Comparison of ENCODE assay signal across 8 cellular contexts in genomic region chr1:33257759-33258712, GRCh38. TPM values are rescaled to one million over a fixed set of nuclear protein-coding genes. Genes with fewer than 3 reads are reported as not detected.
DNase-seq lines count a peak whose midpoint lies in the region; ATAC-seq, FAIRE-seq and TF ChIP-seq lines count a peak whose summit lies in the region.

No MANE protein-coding gene starts in this region.

- DNase-seq in AG09309 (ENCODE audit: low read depth) (no peak), DMS153 (lab: John Stamatoyannopoulos, UW) (no peak), superior temporal gyrus (ENCODE audit: extremely low spot score) (no peak), frontal cortex (ENCODE audit: low spot score in 2 of 2) (no peak)
- DNase-seq in naive thymus-derived CD4-positive, alpha-beta T cell: no peak
- DNase-seq in central memory CD4-positive, alpha-beta T cell: no peak

- POLR2A ChIA-PET in naive thymus-derived CD4-positive, alpha-beta T cell (lab: Charles Lee): interaction anchor here (0.6 to 1.8 kb wide), 5 partner anchors 65 to 224 kb away, joined by 3 to 9 read pairs (median 3); no protein-coding TSS in a partner anchor

- TF ChIP-seq CTCF in AG09309 (IDR thresholded peaks at IDR 0.05; ENCODE audit: control insufficient read depth, insufficient read depth, low read depth, low read length, missing control alignments): no peak
- no peak for TF ChIP-seq CTCF in KMS-11 (conservative IDR thresholded peaks at IDR 0.05; ENCODE audit: low read depth, low read length)

- H3K9me3 ChIP-seq in duodenal mucosa (ENCODE audit: control insufficient read depth in 1 of 2, low read length in 2 of 2): no peaks in the 10 kb centered on the region
- H3K9me3 ChIP-seq in naive thymus-derived CD4-positive, alpha-beta T cell (ENCODE audit: control insufficient read depth in 2 of 3, low read length in 3 of 3): no peaks in the 10 kb centered on the region

- H4K20me1 ChIP-seq in KMS-11 (ENCODE audit: insufficient read depth): no peaks in the 10 kb centered on the region

- FAIRE-seq in frontal cortex (lab: Jason Lieb, UNC): no peak

- no peaks in the 10 kb centered on the region for H3K9me3 Mint-ChIP-seq in naive thymus-derived CD4-positive, alpha-beta T cell

- H3K4me1 ChIP-seq in KMS-11 (ENCODE audit: low read depth, poor library complexity, severe bottlenecking) (no peaks in the 10 kb centered on the region), duodenal mucosa (ENCODE audit: control insufficient read depth in 1 of 2, insufficient read depth in 2 of 2, low read length in 2 of 2) (peaks cover 30 to 41% of the 10 kb centered on the region in 2 donors)
- peaks cover 16 to 32% of the 10 kb centered on the region in 2 donors for H3K4me1 ChIP-seq in naive thymus-derived CD4-positive, alpha-beta T cell (ENCODE audit: control insufficient read depth in 2 of 2, insufficient read depth in 2 of 2, low read length in 2 of 2)

- H3K4me2 ChIP-seq in KMS-11: peak overlapping the region; percentile 82; the same call in 1 of the 2 replicates

- H3K79me2 ChIP-seq in KMS-11 (ENCODE audit: insufficient read depth, low read depth): no peaks in the 10 kb centered on the region

- ATAC-seq in naive thymus-derived CD4-positive, alpha-beta T cell: no peak

- H3K4me1 Mint-ChIP-seq in naive thymus-derived CD4-positive, alpha-beta T cell: peaks cover 31 to 57% (median 45%) of the 10 kb centered on the region in 7 donors

- H3K36me3 ChIP-seq in KMS-11 (ENCODE audit: insufficient read depth) (no peaks in the 10 kb centered on the region), duodenal mucosa (ENCODE audit: control insufficient read depth in 1 of 2, insufficient read depth in 2 of 2, low read length in 2 of 2) (peaks cover 0 to 5% of the 10 kb centered on the region in 2 donors)
- peaks cover 0 to 3% (median 0%) of the 10 kb centered on the region in 3 experiments for H3K36me3 ChIP-seq in naive thymus-derived CD4-positive, alpha-beta T cell (ENCODE audit: control insufficient read depth in 2 of 3, insufficient read depth in 3 of 3, low read length in 3 of 3)

- CTCF ChIA-PET in naive thymus-derived CD4-positive, alpha-beta T cell (lab: Charles Lee): interaction anchor here (0.7 kb wide), 1 partner anchor 312 kb away, joined by 6 read pairs; no protein-coding TSS in a partner anchor

- peak overlapping the region; percentile 50 to 99 (median 71) for H3K27ac Mint-ChIP-seq in naive thymus-derived CD4-positive, alpha-beta T cell

- H3K27me3 ChIP-seq in KMS-11 (ENCODE audit: insufficient read depth, low read depth) (no peaks in the 10 kb centered on the region; the same call in 1 of the 2 replicates), duodenal mucosa (ENCODE audit: control insufficient read depth in 1 of 2, insufficient read depth in 2 of 2, low read length in 2 of 2) (no peaks in the 10 kb centered on the region)
- no peaks in the 10 kb centered on the region for H3K27me3 ChIP-seq in naive thymus-derived CD4-positive, alpha-beta T cell (ENCODE audit: control insufficient read depth in 2 of 2, insufficient read depth in 2 of 2, low read length in 2 of 2)

- H3K9ac ChIP-seq in KMS-11: no peak overlapping the region
- H3K9ac ChIP-seq in duodenal mucosa (ENCODE audit: low read depth in 1 of 2, low read length in 2 of 2): peak overlapping the region; percentile 74 to 81

- H3K27me3 Mint-ChIP-seq in naive thymus-derived CD4-positive, alpha-beta T cell: no peaks in the 10 kb centered on the region

- H3K4me3 Mint-ChIP-seq in naive thymus-derived CD4-positive, alpha-beta T cell: peak overlapping the region; percentile 97 to 100 (median 99)

- H3K27ac ChIP-seq in KMS-11 (no peak overlapping the region), duodenal mucosa (ENCODE audit: low read depth, low read length) (no peak overlapping the region)
- H3K27ac ChIP-seq in naive thymus-derived CD4-positive, alpha-beta T cell (ENCODE audit: low read depth, low read length): peak overlapping the region; percentile 74

- intact Hi-C loops in naive thymus-derived CD4-positive, alpha-beta T cell (cut with micrococcal nuclease): loop anchor here (2.0 to 10.0 kb wide), 7 partner anchors 21 to 607 kb away; partner anchors contain the start of genes RBBP4 (in 2 of the 2), TRIM62 (in 2 of the 2), ZBTB8OS (in 2 of the 2) and AZIN2 (in 1 of the 2)

- H3K4me3 ChIP-seq in AG09309 (ENCODE audit: control insufficient read depth, low read depth, low read length): peak overlapping the region; percentile 63
- H3K4me3 ChIP-seq in KMS-11 (IDR thresholded peaks at IDR 0.05; ENCODE audit: insufficient read depth, low read depth, low read length): peak overlapping the region; percentile 16
- peak overlapping the region; percentile 86 for H3K4me3 ChIP-seq in duodenal mucosa (ENCODE audit: low read depth in 1 of 2, low read length in 2 of 2)
- H3K4me3 ChIP-seq in naive thymus-derived CD4-positive, alpha-beta T cell (ENCODE audit: low read length): peak overlapping the region; percentile 84

- no peak overlapping the region for H2AFZ ChIP-seq in KMS-11 (ENCODE audit: low read depth)

- H3K36me3 Mint-ChIP-seq in naive thymus-derived CD4-positive, alpha-beta T cell: peaks cover 0 to 6% (median 4%) of the 10 kb centered on the region in 5 donors

RNA-seq across cellular contexts. Expression of gene ZNF362, which starts 1.7 kb away (rescaled TPM):
- total RNA-seq in naive thymus-derived CD4-positive, alpha-beta T cell: 10 to 100 TPM; 24.7 to 30.5 (median 27.0) TPM
- 10 to 100 TPM; 17.2 to 30.0 TPM for polyA plus RNA-seq in naive thymus-derived CD4-positive, alpha-beta T cell
- 13.9 TPM for total RNA-seq in frontal cortex

Comparison
In these comparisons a context has a peak if more than half of its experiments do, and no peak if none do; other contexts are left out.
1. H3K4me3 ChIP-seq: peak in every context shown above with its lines; median percentile 86 in duodenal mucosa; 84 in naive thymus-derived CD4-positive, alpha-beta T cell; 63 in AG09309; 16 in KMS-11.